26 cellular contexts compared by ENCODE assay signal in the genomic region with DNA sequence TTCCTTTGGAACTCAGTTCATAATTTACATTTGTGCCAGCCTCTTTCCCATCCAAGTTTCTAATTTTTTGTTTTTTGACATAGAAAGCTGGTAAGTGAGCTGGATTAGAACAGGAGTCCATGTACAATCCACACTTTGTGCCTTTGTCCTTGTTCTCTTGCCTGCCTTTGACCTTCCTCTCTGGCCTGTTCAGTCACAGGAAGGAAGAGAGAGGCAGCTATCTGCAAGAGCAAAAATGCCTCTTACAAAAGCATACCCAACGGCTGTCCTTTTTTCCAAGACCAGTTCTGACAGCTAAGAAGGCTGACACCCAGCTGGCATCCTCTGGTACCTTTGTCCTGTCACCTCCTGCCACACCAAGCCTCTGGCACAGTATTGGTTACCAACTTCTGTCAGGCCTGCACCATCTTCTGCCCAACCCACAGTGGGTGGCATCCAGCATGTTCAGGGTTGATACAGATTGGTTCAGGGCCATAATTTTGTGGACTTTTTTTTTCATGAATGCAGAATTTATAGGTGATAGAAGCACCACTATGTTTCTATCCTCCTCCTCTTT.
DNase-seq lines count a peak whose midpoint lies in the region; ATAC-seq and TF ChIP-seq lines count a peak whose summit lies in the region.
"Had no signal": no experiment of that assay in that cellular context is flagged by ENCODE, and none has a peak within 500 bp of the region (broad histone marks: within the 10 kb centered on the region; RNA-seq: fewer than 3 reads in every experiment).

No MANE protein-coding gene starts in this region.

- H3K79me2 ChIP-seq in Karpas-422 (ENCODE audit: low read length) = no peaks in the 10 kb centered on the region

- no peak overlapping the region for H3K4me2 ChIP-seq in Karpas-422 (ENCODE audit: low read depth, low read length, poor library complexity, severe bottlenecking)
- H3K4me2 ChIP-seq: neural progenitor cell had no signal

- no peaks in the 10 kb centered on the region for H3K27me3 ChIP-seq in CD4-positive, alpha-beta T cell (ENCODE audit: control insufficient read depth, insufficient read depth, low read length)
- no peaks in the 10 kb centered on the region for H3K27me3 ChIP-seq in Karpas-422 (ENCODE audit: low read length)
- H3K27me3 ChIP-seq: neural progenitor cell, SJSA1 had no signal

- H3K4me1 Mint-ChIP-seq in activated CD4-positive, alpha-beta T cell treated with anti-CD3 and anti-CD28 coated beads for 36 hours = peaks cover 4% of the 10 kb centered on the region
- no peaks in the 10 kb centered on the region for H3K4me1 Mint-ChIP-seq in CD4-positive, alpha-beta T cell (ENCODE audit: low read depth)
- H3K4me1 Mint-ChIP-seq in activated naive CD8-positive, alpha-beta T cell treated with anti-CD3 and anti-CD28 coated beads for 36 hours = peaks cover 7% of the 10 kb centered on the region
- H3K4me1 Mint-ChIP-seq in neural crest cell = peaks cover 5% of the 10 kb centered on the region
- H3K4me1 Mint-ChIP-seq: endodermal cell, neural progenitor cell had no signal

- H3K4me1 ChIP-seq in Karpas-422 (ENCODE audit: low read length) = no peaks in the 10 kb centered on the region
- H3K4me1 ChIP-seq: neural progenitor cell, SJSA1 had no signal

- peaks cover 87% of the 10 kb centered on the region for H3K36me3 Mint-ChIP-seq in activated CD4-positive, alpha-beta T cell treated with anti-CD3 and anti-CD28 coated beads for 36 hours (ENCODE audit: low read depth)
- H3K36me3 Mint-ChIP-seq in CD4-positive, alpha-beta T cell (ENCODE audit: low read depth) = peaks cover 98% of the 10 kb centered on the region
- H3K36me3 Mint-ChIP-seq in activated naive CD8-positive, alpha-beta T cell treated with anti-CD3 and anti-CD28 coated beads for 36 hours = peaks cover 86% of the 10 kb centered on the region
- peaks cover 2% of the 10 kb centered on the region for H3K36me3 Mint-ChIP-seq in neural crest cell (ENCODE audit: low read depth)
- H3K36me3 Mint-ChIP-seq: neural progenitor cell had no signal

- peaks cover 7% of the 10 kb centered on the region for H3K9me3 Mint-ChIP-seq in activated CD4-positive, alpha-beta T cell treated with anti-CD3 and anti-CD28 coated beads for 36 hours (ENCODE audit: low read depth)
- H3K9me3 Mint-ChIP-seq in CD4-positive, alpha-beta T cell = peaks cover 12% of the 10 kb centered on the region
- peaks cover 6% of the 10 kb centered on the region for H3K9me3 Mint-ChIP-seq in activated naive CD8-positive, alpha-beta T cell treated with anti-CD3 and anti-CD28 coated beads for 36 hours
- peaks cover 2% of the 10 kb centered on the region for H3K9me3 Mint-ChIP-seq in neural crest cell

- H2AFZ ChIP-seq in Karpas-422 (ENCODE audit: low read length) = no peak overlapping the region
- H2AFZ ChIP-seq: neural progenitor cell had no signal

- no peak overlapping the region for H3K4me3 ChIP-seq in Karpas-422 (ENCODE audit: low read length)
- H3K4me3 ChIP-seq: neural progenitor cell, SJSA1, thoracic aorta had no signal

- no peak overlapping the region for H3K27ac ChIP-seq in CD4-positive, alpha-beta T cell (ENCODE audit: low read depth, low read length)
- no peak overlapping the region for H3K27ac ChIP-seq in Karpas-422 (ENCODE audit: low read length)
- H3K27ac ChIP-seq: 22Rv1, neural progenitor cell, SJSA1, thoracic aorta had no signal

- intact Hi-C loops in activated CD4-positive, alpha-beta T cell treated with anti-CD3 and anti-CD28 coated beads for 36 hours (cut with DNase I, micrococcal nuclease) = no loop called here
- intact Hi-C loops in CD4-positive, alpha-beta T cell (cut with DNase I, micrococcal nuclease) = no loop called here
- intact Hi-C loops in head of caudate nucleus (cut with DNase I) = no loop called here

- H3K27ac Mint-ChIP-seq in activated CD4-positive, alpha-beta T cell treated with anti-CD3 and anti-CD28 coated beads for 36 hours = no peak overlapping the region
- H3K27ac Mint-ChIP-seq in CD4-positive, alpha-beta T cell = peak overlapping the region; percentile 12
- H3K27ac Mint-ChIP-seq in activated naive CD8-positive, alpha-beta T cell treated with anti-CD3 and anti-CD28 coated beads for 36 hours = peak overlapping the region; percentile 70
- H3K27ac Mint-ChIP-seq in neural crest cell (ENCODE audit: unreplicated experiment) = peak overlapping the region; percentile 35
- H3K27ac Mint-ChIP-seq: endodermal cell, neural progenitor cell had no signal

- DNase-seq in activated CD4-positive, alpha-beta T cell treated with anti-CD3 and anti-CD28 coated beads for 36 hours = no peak
- DNase-seq in activated CD4-positive, alpha-beta T cell treated with anti-CD3 and anti-CD28 coated beads for 48 hours = no peak
- no peak for DNase-seq in CD4-positive, alpha-beta T cell
- no peak for DNase-seq in activated naive CD8-positive, alpha-beta T cell treated with anti-CD3 and anti-CD28 coated beads for 36 hours
- no peak for DNase-seq in neural crest cell (ENCODE audit: low read depth, low spot score)
- no peak for DNase-seq in glomerular visceral epithelial cell (ENCODE audit: extremely low spot score)
- no peak for DNase-seq in head of caudate nucleus
- no peak for DNase-seq in Karpas-422
- DNase-seq: activated CD4-positive, alpha-beta T cell treated with anti-CD3 and anti-CD28 coated beads for 4 hours; activated CD8-positive, alpha-beta memory T cell treated with anti-CD3 and anti-CD28 coated beads, Interleukin-2, amount 50 U/mL, for 4 hours; activated gamma-delta T cell; amniotic stem cell; cortex of kidney; DND-41; endodermal cell; glutamatergic neuron; left cardiac atrium; NCI-H1105; NCI-H2029 treated with DMSO at 0.1 percent for 48 hours; NCI-H446; PC-3; T-helper 1 cell had no signal

- H3K27me3 Mint-ChIP-seq in activated CD4-positive, alpha-beta T cell treated with anti-CD3 and anti-CD28 coated beads for 36 hours = no peaks in the 10 kb centered on the region
- H3K27me3 Mint-ChIP-seq in CD4-positive, alpha-beta T cell = no peaks in the 10 kb centered on the region
- peaks cover 4% of the 10 kb centered on the region for H3K27me3 Mint-ChIP-seq in activated naive CD8-positive, alpha-beta T cell treated with anti-CD3 and anti-CD28 coated beads for 36 hours
- peaks cover 13% of the 10 kb centered on the region for H3K27me3 Mint-ChIP-seq in neural crest cell (ENCODE audit: low read depth)

- TF ChIP-seq CTCF in CD4-positive, alpha-beta T cell (IDR thresholded peaks at IDR 0.05) = no peak
- TF ChIP-seq CTCF in neural crest cell (conservative IDR thresholded peaks at IDR 0.05) = no peak

- no peak overlapping the region for H3K9ac ChIP-seq in Karpas-422 (ENCODE audit: low read length)
- H3K9ac ChIP-seq: neural progenitor cell had no signal

- CTCF ChIA-PET in activated CD4-positive, alpha-beta T cell treated with anti-CD3 and anti-CD28 coated beads for 36 hours (lab: Charles Lee) = interaction anchor here (1.0 to 1.1 kb wide), 2 partner anchors 30 to 31 kb away, joined by 3 to 5 read pairs; no protein-coding TSS in a partner anchor
- CTCF ChIA-PET in CD4-positive, alpha-beta T cell (lab: Charles Lee) = interaction anchor here (1.4 kb wide), 1 partner anchor 8 kb away, joined by 3 read pairs; no protein-coding TSS in a partner anchor

- H4K20me1 ChIP-seq in Karpas-422 (ENCODE audit: insufficient read depth, low read depth, low read length) = no peaks in the 10 kb centered on the region

- ATAC-seq in activated CD4-positive, alpha-beta T cell treated with anti-CD3 and anti-CD28 coated beads for 36 hours = no peak
- ATAC-seq in CD4-positive, alpha-beta T cell (ENCODE audit: poor library complexity) = no peak

- peak overlapping the region; percentile 8 for H3K4me3 Mint-ChIP-seq in activated CD4-positive, alpha-beta T cell treated with anti-CD3 and anti-CD28 coated beads for 36 hours
- no peak overlapping the region for H3K4me3 Mint-ChIP-seq in CD4-positive, alpha-beta T cell
- no peak overlapping the region for H3K4me3 Mint-ChIP-seq in activated naive CD8-positive, alpha-beta T cell treated with anti-CD3 and anti-CD28 coated beads for 36 hours
- H3K4me3 Mint-ChIP-seq in neural crest cell = no peak overlapping the region
- H3K4me3 Mint-ChIP-seq: endodermal cell, neural progenitor cell had no signal

- peaks cover 67% of the 10 kb centered on the region for H3K36me3 ChIP-seq in Karpas-422 (ENCODE audit: insufficient read depth, low read length)
- H3K36me3 ChIP-seq: neural progenitor cell had no signal

- H3K9me2 ChIP-seq in Karpas-422 (replicated peaks; ENCODE audit: insufficient read depth, low read length) = no peaks in the 10 kb centered on the region

- H3K9me3 ChIP-seq in CD4-positive, alpha-beta T cell (ENCODE audit: control insufficient read depth, low read length) = no peaks in the 10 kb centered on the region
- H3K9me3 ChIP-seq in Karpas-422 (ENCODE audit: low read length) = peaks cover 3% of the 10 kb centered on the region; the same call in 1 of the 2 replicates
- H3K9me3 ChIP-seq: SJSA1, thoracic aorta had no signal

- POLR2A ChIA-PET in activated CD4-positive, alpha-beta T cell treated with anti-CD3 and anti-CD28 coated beads for 36 hours (lab: Charles Lee) = no interaction called here
- POLR2A ChIA-PET in CD4-positive, alpha-beta T cell (lab: Charles Lee) = no interaction called here
